Comparison of ENCODE assay signal across 1 cellular context in the genomic region with DNA sequence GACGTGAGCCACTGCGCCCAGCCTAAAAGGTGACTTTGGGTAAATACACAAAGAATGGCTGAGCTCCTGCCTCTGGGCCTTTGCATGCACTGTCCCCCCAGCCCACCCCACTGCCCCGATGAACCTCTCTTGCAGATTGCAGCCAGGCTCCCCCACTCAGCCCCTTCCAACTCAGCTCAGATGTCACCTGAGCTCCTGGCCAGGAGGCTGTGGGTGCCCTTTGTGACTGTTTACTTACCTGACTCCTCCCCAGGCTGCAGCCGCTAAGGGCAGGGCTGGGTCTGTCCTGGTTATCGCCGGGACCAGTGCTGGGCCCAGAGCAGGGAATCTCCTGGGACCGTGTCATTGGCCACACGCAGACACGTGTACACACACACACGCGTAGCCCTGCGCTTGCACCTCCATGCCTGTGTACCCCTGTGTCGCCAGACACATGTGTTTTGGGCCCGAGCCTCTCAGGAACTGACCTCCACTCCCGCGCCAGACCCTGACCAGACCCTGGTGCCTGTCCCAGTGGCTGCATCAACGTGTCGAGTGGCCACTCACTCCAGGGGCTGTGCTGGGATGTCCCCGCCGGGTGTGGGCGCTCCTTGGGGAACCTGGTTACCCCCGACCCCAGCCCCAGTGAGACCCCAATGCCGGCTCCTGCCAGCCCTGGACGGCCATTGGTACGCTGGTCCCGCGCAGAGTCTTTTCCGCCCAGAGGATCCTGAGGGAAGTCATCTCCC.
A peak's percentile ranks its signal among the peaks of the same experiment; 100 is the strongest.
TF ChIP-seq lines count a peak whose summit lies in the region.

No MANE protein-coding gene starts in this region.

TF ChIP-seq in HepG2, 621 proteins besides CTCF, POLR2A, EP300 and RAD21 (continued from another document and continues in another):
- no peak for TF ChIP-seq ZNF776 (CRISPR knock-in tag; IDR thresholded peaks at IDR 0.05)
- TF ChIP-seq EZH2 (conservative IDR thresholded peaks at IDR 0.05; ENCODE audit: low read depth, low read length): no peak
- no peak for TF ChIP-seq KAT7 (CRISPR knock-in tag; IDR thresholded peaks at IDR 0.05; ENCODE audit: borderline replicate concordance)
- TF ChIP-seq CENPT (CRISPR knock-in tag; IDR thresholded peaks at IDR 0.05; ENCODE audit: low read depth): 0 out of 2 replicates have a peak, but pooled peaks have one; percentile 29
- TF ChIP-seq ZNF704 (CRISPR knock-in tag; IDR thresholded peaks at IDR 0.05; ENCODE audit: borderline replicate concordance): no peak
- TF ChIP-seq ZNF572 (CRISPR knock-in tag; IDR thresholded peaks at IDR 0.05): peak; percentile 49; the same call in 1 of the 2 replicates
- peak; percentile 70 for TF ChIP-seq ZNF891 (CRISPR knock-in tag; IDR thresholded peaks at IDR 0.05)
- peak; percentile 88 for TF ChIP-seq ZNF263 (CRISPR knock-in tag; IDR thresholded peaks at IDR 0.05)
- TF ChIP-seq MATR3 (CRISPR knock-in tag; IDR thresholded peaks at IDR 0.05): 0 out of 2 replicates have a peak, but pooled peaks have one; percentile 58
- no peak for TF ChIP-seq RBM22 (optimal IDR thresholded peaks at IDR 0.05; ENCODE audit: low read length)
- TF ChIP-seq, protein P1, sequence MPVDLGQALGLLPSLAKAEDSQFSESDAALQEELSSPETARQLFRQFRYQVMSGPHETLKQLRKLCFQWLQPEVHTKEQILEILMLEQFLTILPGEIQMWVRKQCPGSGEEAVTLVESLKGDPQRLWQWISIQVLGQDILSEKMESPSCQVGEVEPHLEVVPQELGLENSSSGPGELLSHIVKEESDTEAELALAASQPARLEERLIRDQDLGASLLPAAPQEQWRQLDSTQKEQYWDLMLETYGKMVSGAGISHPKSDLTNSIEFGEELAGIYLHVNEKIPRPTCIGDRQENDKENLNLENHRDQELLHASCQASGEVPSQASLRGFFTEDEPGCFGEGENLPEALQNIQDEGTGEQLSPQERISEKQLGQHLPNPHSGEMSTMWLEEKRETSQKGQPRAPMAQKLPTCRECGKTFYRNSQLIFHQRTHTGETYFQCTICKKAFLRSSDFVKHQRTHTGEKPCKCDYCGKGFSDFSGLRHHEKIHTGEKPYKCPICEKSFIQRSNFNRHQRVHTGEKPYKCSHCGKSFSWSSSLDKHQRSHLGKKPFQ (CRISPR knock-in tag; IDR thresholded peaks at IDR 0.05; ENCODE audit: insufficient replicate concordance): no peak
- no peak for TF ChIP-seq MEF2D (CRISPR knock-in tag; IDR thresholded peaks at IDR 0.05)
- TF ChIP-seq ZNF510 (CRISPR knock-in tag; IDR thresholded peaks at IDR 0.05; ENCODE audit: low read depth): no peak
- TF ChIP-seq REL (CRISPR knock-in tag; conservative IDR thresholded peaks at IDR 0.05): no peak
- TF ChIP-seq MAFF (IDR thresholded peaks at IDR 0.05; ENCODE audit: low read depth, low read length): no peak
- TF ChIP-seq XBP1 (CRISPR knock-in tag; IDR thresholded peaks at IDR 0.05): no peak
- 0 out of 2 replicates have a peak, but pooled peaks have one; percentile 24 for TF ChIP-seq ZZZ3 (CRISPR knock-in tag; IDR thresholded peaks at IDR 0.05; ENCODE audit: borderline replicate concordance)
- TF ChIP-seq FOXP1 (IDR thresholded peaks at IDR 0.05): no peak
- peak; percentile 36; the same call in 1 of the 2 replicates for TF ChIP-seq FOXP1 (CRISPR knock-in tag; IDR thresholded peaks at IDR 0.05)
- no peak for TF ChIP-seq SP4 (CRISPR knock-in tag; IDR thresholded peaks at IDR 0.05)
- TF ChIP-seq RFXANK (CRISPR knock-in tag; IDR thresholded peaks at IDR 0.05): no peak
- no peak for TF ChIP-seq NFIC (IDR thresholded peaks at IDR 0.05; ENCODE audit: low read length)
- TF ChIP-seq FOXM1 (CRISPR knock-in tag; IDR thresholded peaks at IDR 0.05): no peak
- 0 out of 2 replicates have a peak, but pooled peaks have one; percentile 59 for TF ChIP-seq ZNF772 (CRISPR knock-in tag; IDR thresholded peaks at IDR 0.05)
- TF ChIP-seq NKX3-1 (CRISPR knock-in tag; IDR thresholded peaks at IDR 0.05): no peak
- TF ChIP-seq GABPA (IDR thresholded peaks at IDR 0.05; ENCODE audit: low read depth, low read length): no peak
- TF ChIP-seq GABPA (CRISPR knock-in tag; IDR thresholded peaks at IDR 0.05; ENCODE audit: low read depth): no peak
- TF ChIP-seq ZC3H4 (CRISPR knock-in tag; IDR thresholded peaks at IDR 0.05; ENCODE audit: borderline replicate concordance): no peak
- TF ChIP-seq HOXD1 (CRISPR knock-in tag; IDR thresholded peaks at IDR 0.05): no peak
- no peak for TF ChIP-seq MTF2 (CRISPR knock-in tag; IDR thresholded peaks at IDR 0.05; ENCODE audit: borderline replicate concordance)
- no peak for TF ChIP-seq ZNF589 (CRISPR knock-in tag; conservative IDR thresholded peaks at IDR 0.05)
- TF ChIP-seq ZMAT3 (CRISPR knock-in tag; conservative IDR thresholded peaks at IDR 0.05): no peak
- TF ChIP-seq, protein P2, sequence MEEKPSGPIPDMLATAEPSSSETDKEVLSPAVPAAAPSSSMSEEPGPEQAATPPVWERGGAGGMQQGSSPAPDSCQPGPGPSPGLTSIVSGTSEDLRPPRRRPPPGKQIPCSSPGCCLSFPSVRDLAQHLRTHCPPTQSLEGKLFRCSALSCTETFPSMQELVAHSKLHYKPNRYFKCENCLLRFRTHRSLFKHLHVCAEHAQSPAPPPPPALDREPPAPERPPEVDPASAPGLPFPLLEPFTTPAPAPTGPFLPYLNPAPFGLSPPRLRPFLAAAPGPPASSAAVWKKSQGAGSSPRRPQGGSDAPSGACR (CRISPR knock-in tag; IDR thresholded peaks at IDR 0.05): no peak
- 0 out of 2 replicates have a peak, but pooled peaks have one; percentile 43 for TF ChIP-seq THRA (CRISPR knock-in tag; IDR thresholded peaks at IDR 0.05; ENCODE audit: borderline replicate concordance)
- no peak for TF ChIP-seq ATF5 (CRISPR knock-in tag; IDR thresholded peaks at IDR 0.05; ENCODE audit: low read depth)
- TF ChIP-seq ZFP62 (CRISPR knock-in tag; IDR thresholded peaks at IDR 0.05): no peak
- TF ChIP-seq SOX13 (IDR thresholded peaks at IDR 0.05): no peak
- TF ChIP-seq SOX13 (CRISPR knock-in tag; conservative IDR thresholded peaks at IDR 0.05 in 1 of 2, IDR thresholded peaks at IDR 0.05 in 1 of 2): peak in 1 of 2 experiments; percentile 27; a peak in 1 of 4 replicates
- TF ChIP-seq KLF15 (CRISPR knock-in tag; IDR thresholded peaks at IDR 0.05; ENCODE audit: borderline replicate concordance): no peak
- 0 out of 2 replicates have a peak, but pooled peaks have one; percentile 19 for TF ChIP-seq FOXC1 (CRISPR knock-in tag; IDR thresholded peaks at IDR 0.05; ENCODE audit: borderline replicate concordance)
- TF ChIP-seq AHR (CRISPR knock-in tag; IDR thresholded peaks at IDR 0.05): 0 out of 2 replicates have a peak, but pooled peaks have one; percentile 27
- TF ChIP-seq ZBTB44 (CRISPR knock-in tag; IDR thresholded peaks at IDR 0.05): no peak
- peak; percentile 34; the same call in 1 of the 2 replicates for TF ChIP-seq KMT2B (CRISPR knock-in tag; IDR thresholded peaks at IDR 0.05)
- no peak for TF ChIP-seq NCOR1 (IDR thresholded peaks at IDR 0.05; ENCODE audit: borderline replicate concordance, low read length)
- peak; percentile 25 for TF ChIP-seq AGO2 (optimal IDR thresholded peaks at IDR 0.05; ENCODE audit: low read depth, low read length)
- no peak for TF ChIP-seq DDIT3 (CRISPR knock-in tag; IDR thresholded peaks at IDR 0.05)
- TF ChIP-seq FOSL2 (CRISPR knock-in tag; IDR thresholded peaks at IDR 0.05): peak; percentile 50; the same call in 1 of the 2 replicates
- no peak for TF ChIP-seq SNAPC4 (CRISPR knock-in tag; IDR thresholded peaks at IDR 0.05)
- TF ChIP-seq ATF1 (CRISPR knock-in tag; IDR thresholded peaks at IDR 0.05): no peak
